32 cellular contexts compared by ENCODE assay signal in the genomic region with DNA sequence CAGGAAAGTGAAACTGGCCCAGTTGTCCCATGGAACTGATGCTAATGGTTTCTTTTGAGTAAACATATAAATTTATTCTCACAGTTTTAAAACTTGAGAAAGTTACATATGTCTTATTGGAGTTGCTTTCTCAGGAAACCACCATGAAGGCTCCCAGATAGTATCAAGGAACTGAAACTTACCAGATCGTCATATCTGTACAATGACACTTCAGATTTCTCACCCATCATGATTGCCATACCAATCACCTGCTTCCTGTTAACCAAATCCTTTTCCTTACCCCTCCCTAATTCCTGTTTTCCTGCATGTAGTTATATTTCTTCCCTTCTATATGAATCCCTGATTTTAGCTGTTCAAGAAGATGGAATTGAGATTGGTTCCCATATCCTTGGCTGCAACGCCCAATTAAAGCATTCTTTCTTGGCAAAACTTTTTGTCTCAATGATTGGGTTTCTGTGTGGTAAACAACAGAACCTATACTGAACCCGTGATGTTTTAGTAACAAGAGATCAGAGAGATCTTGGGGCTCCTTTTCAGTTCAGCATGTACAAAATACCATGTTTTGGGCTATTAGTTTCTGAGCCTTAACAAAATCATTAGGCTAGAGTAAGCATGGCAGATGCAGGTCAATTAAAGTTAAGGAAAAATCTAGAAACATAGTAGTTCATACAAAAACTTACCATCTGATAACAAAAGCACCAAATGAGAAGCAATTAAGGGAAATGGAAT.
A peak's percentile ranks its signal among the peaks of the same experiment; 100 is the strongest.
DNase-seq lines count a peak whose midpoint lies in the region; ATAC-seq, FAIRE-seq and TF ChIP-seq lines count a peak whose summit lies in the region.
"Had no signal": no experiment of that assay in that cellular context is flagged by ENCODE, and none has a peak within 500 bp of the region (broad histone marks: within the 10 kb centered on the region; RNA-seq: fewer than 3 reads in every experiment).

No MANE protein-coding gene starts in this region.

- H2AFZ ChIP-seq in OCI-LY3 (ENCODE audit: low read depth, low read length), result no peak overlapping the region
- H2AFZ ChIP-seq: neural progenitor cell, parathyroid adenoma had no signal

- H3K27ac Mint-ChIP-seq in CD4-positive, alpha-beta T cell, result no peak overlapping the region
- H3K27ac Mint-ChIP-seq: activated T-cell treated with anti-CD3 and anti-CD28 coated beads, Interleukin-2, amount 50 U/mL, for 24 hours; neural progenitor cell; stimulated activated effector memory CD8-positive, alpha-beta T cell treated with anti-CD3 and anti-CD28 coated beads, Interleukin-12 subunit alpha, Interleukin-12 subunit beta, amount 100 ng/mL, for 72 hours had no signal

- POLR2A ChIA-PET in CD4-positive, alpha-beta T cell (lab: Charles Lee), result no interaction called here

- FAIRE-seq in GM12891 (lab: Jason Lieb, UNC), result no peak
- FAIRE-seq: GM18507, HTR-8/SVneo, islet of Langerhans had no signal

- DNase-seq in GM12891 (ENCODE audit: insufficient read length, low spot score) (no peak), retina (no peak), pons (ENCODE audit: low spot score) (no peak), SKM-1 treated with dmso at 0.1 percent for 144 hours (lab: John Stamatoyannopoulos, UW; ENCODE audit: unreplicated experiment) (no peak)
- DNase-seq in CD4-positive, alpha-beta T cell, result no peak
- DNase-seq: activated CD4-positive, alpha-beta T cell treated with anti-CD3 and anti-CD28 coated beads for 48 hours; activated T-cell treated with anti-CD3 and anti-CD28 coated beads, Interleukin-2, amount 50 U/mL, for 24 hours; BE2C; COR-L47; DMS53; KBM-7; left ventricle myocardium inferior; mesendoderm; MG63; NCI-H1436; NCI-H2081 treated with DMSO at 0.1 percent for 48 hours; NCI-H82; right lobe of liver; Right ventricle myocardium superior; stimulated activated CD4-positive, alpha-beta T cell treated with anti-CD3 and anti-CD28 coated beads, Interleukin-4, amount 100 ng/mL, for 1 hour; trophoblast cell had no signal

- no peak for TF ChIP-seq CTCF in OCI-LY3 (IDR thresholded peaks at IDR 0.05; ENCODE audit: low read depth, low read length)
- TF ChIP-seq CTCF in CD4-positive, alpha-beta T cell (IDR thresholded peaks at IDR 0.05), result no peak

- H3K36me3 ChIP-seq in OCI-LY3 (replicated peaks; ENCODE audit: low read depth, low read length), result peaks cover 36% of the 10 kb centered on the region
- H3K36me3 ChIP-seq: BE2C, left ventricle myocardium inferior, MG63, neural progenitor cell, right lobe of liver had no signal

- CTCF ChIA-PET in CD4-positive, alpha-beta T cell (lab: Charles Lee), result no interaction called here

- H3K79me2 ChIP-seq in OCI-LY3 (ENCODE audit: low read length), result no peaks in the 10 kb centered on the region
- H3K79me2 ChIP-seq: parathyroid adenoma had no signal

- H3K27ac ChIP-seq in OCI-LY3 (ENCODE audit: low read length), result peak overlapping the region; percentile 74
- H3K27ac ChIP-seq in CD4-positive, alpha-beta T cell (ENCODE audit: low read depth, low read length), result no peak overlapping the region
- H3K27ac ChIP-seq: left ventricle myocardium inferior, neural progenitor cell, parathyroid adenoma, right lobe of liver, VCaP had no signal

- peaks cover 11% of the 10 kb centered on the region for H3K9me3 Mint-ChIP-seq in CD4-positive, alpha-beta T cell
- H3K9me3 Mint-ChIP-seq: neural progenitor cell had no signal

- H4K20me1 ChIP-seq in OCI-LY3 (ENCODE audit: insufficient read depth, low read length), result no peaks in the 10 kb centered on the region

- H3K4me1 ChIP-seq in OCI-LY3 (ENCODE audit: low read length), result peaks cover 15% of the 10 kb centered on the region
- H3K4me1 ChIP-seq: BE2C, left ventricle myocardium inferior, neural progenitor cell, parathyroid adenoma, right lobe of liver had no signal

- TF ChIP-seq POLR2A in GM12891 (IDR thresholded peaks at IDR 0.05; ENCODE audit: low read depth, low read length), result no peak

- H3K4me3 ChIP-seq in OCI-LY3 (ENCODE audit: low read length), result peak overlapping the region; percentile 6; the same call in 1 of the 2 replicates
- H3K4me3 ChIP-seq: left ventricle myocardium inferior, MG63, neural progenitor cell, right lobe of liver had no signal

- H3K4me3 Mint-ChIP-seq in CD4-positive, alpha-beta T cell, result no peak overlapping the region
- H3K4me3 Mint-ChIP-seq: activated T-cell treated with anti-CD3 and anti-CD28 coated beads, Interleukin-2, amount 50 U/mL, for 24 hours; central memory CD8-positive, alpha-beta T cell; neural progenitor cell; stimulated activated effector memory CD8-positive, alpha-beta T cell treated with anti-CD3 and anti-CD28 coated beads, Interleukin-12 subunit alpha, Interleukin-12 subunit beta, amount 100 ng/mL, for 72 hours had no signal

- H3K9me3 ChIP-seq in OCI-LY3 (ENCODE audit: insufficient read depth, low read length), result peaks cover 31% of the 10 kb centered on the region; the same call in 1 of the 2 replicates
- H3K9me3 ChIP-seq in CD4-positive, alpha-beta T cell (ENCODE audit: control insufficient read depth, low read length), result no peaks in the 10 kb centered on the region
- H3K9me3 ChIP-seq: BE2C, left ventricle myocardium inferior, MG63, right lobe of liver had no signal

- ATAC-seq in GM19463 (IDR thresholded peaks at IDR 0.05; ENCODE audit: unreplicated experiment) (peak; percentile 53), HG02884 (IDR thresholded peaks at IDR 0.05; ENCODE audit: unreplicated experiment) (peak; percentile 70)
- no peak for ATAC-seq in CD4-positive, alpha-beta T cell (ENCODE audit: poor library complexity)
- ATAC-seq: right lobe of liver; stimulated activated effector memory CD8-positive, alpha-beta T cell treated with anti-CD3 and anti-CD28 coated beads, Interleukin-12 subunit alpha, Interleukin-12 subunit beta, amount 100 ng/mL, for 72 hours had no signal

- no peak overlapping the region; the same call in 1 of the 2 replicates for H3K9ac ChIP-seq in OCI-LY3 (ENCODE audit: low read length)
- H3K9ac ChIP-seq: neural progenitor cell, parathyroid adenoma had no signal

- H3K4me1 Mint-ChIP-seq in CD4-positive, alpha-beta T cell (ENCODE audit: low read depth), result no peaks in the 10 kb centered on the region
- H3K4me1 Mint-ChIP-seq: central memory CD8-positive, alpha-beta T cell; neural progenitor cell; stimulated activated effector memory CD8-positive, alpha-beta T cell treated with anti-CD3 and anti-CD28 coated beads, Interleukin-12 subunit alpha, Interleukin-12 subunit beta, amount 100 ng/mL, for 72 hours had no signal

- intact Hi-C loops in CD4-positive, alpha-beta T cell (cut with DNase I, micrococcal nuclease), result no loop called here

- no peaks in the 10 kb centered on the region for H3K27me3 Mint-ChIP-seq in CD4-positive, alpha-beta T cell
- H3K27me3 Mint-ChIP-seq: activated T-cell treated with anti-CD3 and anti-CD28 coated beads, Interleukin-2, amount 50 U/mL, for 24 hours; central memory CD8-positive, alpha-beta T cell had no signal

- H3K27me3 ChIP-seq in OCI-LY3 (ENCODE audit: low read depth, low read length), result no peaks in the 10 kb centered on the region
- no peaks in the 10 kb centered on the region for H3K27me3 ChIP-seq in CD4-positive, alpha-beta T cell (ENCODE audit: control insufficient read depth, insufficient read depth, low read length)
- H3K27me3 ChIP-seq: BE2C, MG63, neural progenitor cell, right lobe of liver had no signal

- H3K4me2 ChIP-seq in OCI-LY3 (ENCODE audit: low read length), result peak overlapping the region; percentile 20; the same call in 1 of the 2 replicates
- H3K4me2 ChIP-seq: neural progenitor cell had no signal

- no peaks in the 10 kb centered on the region for H3K36me3 Mint-ChIP-seq in CD4-positive, alpha-beta T cell (ENCODE audit: low read depth)
- H3K36me3 Mint-ChIP-seq: neural progenitor cell; stimulated activated effector memory CD8-positive, alpha-beta T cell treated with anti-CD3 and anti-CD28 coated beads, Interleukin-12 subunit alpha, Interleukin-12 subunit beta, amount 100 ng/mL, for 72 hours had no signal

TF ChIP-seq in GM12891, 5 proteins besides CTCF, POLR2A, EP300 and RAD21:
- TF ChIP-seq PAX5 (IDR thresholded peaks at IDR 0.05; ENCODE audit: insufficient read depth, low read length, severe bottlenecking), result no peak
- no peak for TF ChIP-seq TAF1 (IDR thresholded peaks at IDR 0.05; ENCODE audit: low read depth, low read length)
- peak; percentile 91 for TF ChIP-seq SPI1 (IDR thresholded peaks at IDR 0.05; ENCODE audit: low read depth, low read length)
- no peak for TF ChIP-seq POU2F2 (IDR thresholded peaks at IDR 0.05; ENCODE audit: low read depth, low read length)
TF ChIP-seq in GM12891: peak in this region for 1.
